In genomic region chr15:75844629-75845390, GRCh38 we compare ENCODE assay signal across 8 cellular contexts. TPM values are rescaled to one million over a fixed set of nuclear protein-coding genes. Genes with fewer than 3 reads are reported as not detected.
A peak's percentile ranks its signal among the peaks of the same experiment; 100 is the strongest.
DNase-seq lines count a peak whose midpoint lies in the region; ATAC-seq and TF ChIP-seq lines count a peak whose summit lies in the region.

No MANE protein-coding gene starts in this region.

- H3K4me3 ChIP-seq in ACC112 (ENCODE audit: low read depth, low read length): peak overlapping the region; percentile 94
- H3K4me3 ChIP-seq in Jurkat, Clone E6-1 (ENCODE audit: low read length): peak overlapping the region; percentile 89
- peak overlapping the region; percentile 84 for H3K4me3 ChIP-seq in brain microvascular endothelial cell (ENCODE audit: low read depth, low read length)
- peak overlapping the region; percentile 83 for H3K4me3 ChIP-seq in mesodermal cell (ENCODE audit: extremely low read depth, insufficient read depth, low read length, poor library complexity, severe bottlenecking)

- H2AFZ ChIP-seq in ACC112 (ENCODE audit: low read length, unreplicated experiment): peak overlapping the region; percentile 74

- H3K36me3 ChIP-seq in ACC112 (ENCODE audit: insufficient read depth, low read length): no peaks in the 10 kb centered on the region
- H3K36me3 ChIP-seq in brain microvascular endothelial cell (replicated peaks): no peaks in the 10 kb centered on the region
- peaks cover 12% of the 10 kb centered on the region for H3K36me3 ChIP-seq in mesodermal cell (ENCODE audit: control insufficient read depth, insufficient read depth, low read length)

- TF ChIP-seq CTCF in brain microvascular endothelial cell (IDR thresholded peaks at IDR 0.05; ENCODE audit: low read depth, low read length, missing control alignments): no peak

- no peak for ATAC-seq in HG03520 (IDR thresholded peaks at IDR 0.05; ENCODE audit: unreplicated experiment)
- no peak for ATAC-seq in HG03025 (IDR thresholded peaks at IDR 0.05; ENCODE audit: low FRiP score, unreplicated experiment)
- no peak for ATAC-seq in GM21381 (IDR thresholded peaks at IDR 0.05; ENCODE audit: unreplicated experiment)
- no peak for ATAC-seq in GM21723 (IDR thresholded peaks at IDR 0.05; ENCODE audit: unreplicated experiment)

- WGBS in mesodermal cell (ENCODE audit: insufficient coverage in 2 of 2), 2 experiments: 43 to 55% methylated on average over 12 to 13 of the region's 14 CpGs

- in situ Hi-C loops in brain microvascular endothelial cell (cut with HindIII; ENCODE audit: low pct_ligation_motif_present, low sequenced_read_pairs): no loop called here

- no peaks in the 10 kb centered on the region for H3K27me3 ChIP-seq in ACC112 (ENCODE audit: insufficient read depth, low read length)
- no peaks in the 10 kb centered on the region for H3K27me3 ChIP-seq in brain microvascular endothelial cell (replicated peaks)

- no peaks in the 10 kb centered on the region for H3K9me3 ChIP-seq in mesodermal cell (ENCODE audit: control insufficient read depth, low read length)

- H3K27ac ChIP-seq in ACC112 (ENCODE audit: low read depth, low read length) (no peak overlapping the region), brain microvascular endothelial cell (no peak overlapping the region), mesodermal cell (ENCODE audit: low read depth, low read length, severe bottlenecking) (no peak overlapping the region)

- H3K4me1 ChIP-seq in ACC112 (ENCODE audit: control insufficient read depth, insufficient read depth, low read length, unreplicated experiment) (peaks cover 21% of the 10 kb centered on the region), mesodermal cell (ENCODE audit: control insufficient read depth, insufficient read depth, low read length, poor library complexity, severe bottlenecking) (peaks cover 3% of the 10 kb centered on the region)

- peaks cover 56% of the 10 kb centered on the region for H3K79me2 ChIP-seq in ACC112 (ENCODE audit: control insufficient read depth, insufficient read depth, low read length, unreplicated experiment)

- peak; percentile 68 for DNase-seq in Jurkat, Clone E6-1 (ENCODE audit: low read depth, low spot score)
- DNase-seq in brain microvascular endothelial cell: no peak

RNA-seq across cellular contexts. Expression of gene UBE2Q2, which starts 1.6 kb away (rescaled TPM):
- 40.2 TPM for polyA plus RNA-seq in Jurkat, Clone E6-1 (2012; ENCODE audit: insufficient read depth, insufficient read length)
- 29.2 TPM for polyA plus RNA-seq in mesodermal cell (2013, experiment 1 of 2)
- polyA plus RNA-seq in mesodermal cell (2013, experiment 2 of 2): 40.5 TPM

RNA-seq across cellular contexts. Expression of gene FBXO22, which starts 58.9 kb away (rescaled TPM):
- 81.6 TPM for polyA plus RNA-seq in Jurkat, Clone E6-1 (2012; ENCODE audit: insufficient read depth, insufficient read length)
- 61.9 TPM for polyA plus RNA-seq in mesodermal cell (2013, experiment 1 of 2)
- 59.0 TPM for polyA plus RNA-seq in mesodermal cell (2013, experiment 2 of 2)
